In the genomic region with DNA sequence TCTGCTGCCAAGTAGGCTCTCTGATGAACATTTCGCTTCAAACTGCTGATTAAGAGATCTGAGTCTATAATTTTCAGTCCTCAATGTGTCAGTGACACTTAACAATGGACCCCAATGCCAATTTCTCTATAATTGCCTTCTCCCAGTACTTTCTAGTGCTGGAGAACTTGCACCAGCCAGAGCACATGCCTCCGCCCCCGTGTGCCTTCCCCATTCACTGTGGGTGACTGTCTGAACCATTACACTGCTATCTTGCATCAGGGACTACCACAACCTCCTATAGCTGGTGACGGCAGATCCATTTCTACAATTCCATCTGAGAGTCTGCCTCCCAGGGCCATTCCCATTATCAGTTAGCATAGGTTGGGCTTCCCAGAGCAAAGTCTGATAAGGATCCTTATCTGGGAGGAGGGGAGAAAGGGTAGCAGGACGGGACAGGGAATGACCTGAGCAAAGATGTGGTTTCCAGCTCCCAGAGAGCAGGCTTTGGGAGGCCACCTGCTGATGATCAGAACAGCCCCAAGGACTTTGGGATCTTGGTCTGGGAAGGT, we compare ENCODE assay signal across 1 cellular context.
TF ChIP-seq lines count a peak whose summit lies in the region.

No MANE protein-coding gene starts in this region.

TF ChIP-seq in HepG2, 621 proteins besides CTCF, POLR2A, EP300 and RAD21 (continued from another document):
- TF ChIP-seq, protein P1, sequence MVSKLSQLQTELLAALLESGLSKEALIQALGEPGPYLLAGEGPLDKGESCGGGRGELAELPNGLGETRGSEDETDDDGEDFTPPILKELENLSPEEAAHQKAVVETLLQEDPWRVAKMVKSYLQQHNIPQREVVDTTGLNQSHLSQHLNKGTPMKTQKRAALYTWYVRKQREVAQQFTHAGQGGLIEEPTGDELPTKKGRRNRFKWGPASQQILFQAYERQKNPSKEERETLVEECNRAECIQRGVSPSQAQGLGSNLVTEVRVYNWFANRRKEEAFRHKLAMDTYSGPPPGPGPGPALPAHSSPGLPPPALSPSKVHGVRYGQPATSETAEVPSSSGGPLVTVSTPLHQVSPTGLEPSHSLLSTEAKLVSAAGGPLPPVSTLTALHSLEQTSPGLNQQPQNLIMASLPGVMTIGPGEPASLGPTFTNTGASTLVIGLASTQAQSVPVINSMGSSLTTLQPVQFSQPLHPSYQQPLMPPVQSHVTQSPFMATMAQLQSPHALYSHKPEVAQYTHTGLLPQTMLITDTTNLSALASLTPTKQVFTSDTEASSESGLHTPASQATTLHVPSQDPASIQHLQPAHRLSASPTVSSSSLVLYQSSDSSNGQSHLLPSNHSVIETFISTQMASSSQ (IDR thresholded peaks at IDR 0.05; ENCODE audit: low read depth): no peak
- TF ChIP-seq, protein P1 (CRISPR knock-in tag; IDR thresholded peaks at IDR 0.05; ENCODE audit: borderline replicate concordance): peak; percentile 29; the same call in 1 of the 2 replicates
- no peak for TF ChIP-seq GLI4 (CRISPR knock-in tag; IDR thresholded peaks at IDR 0.05; ENCODE audit: borderline replicate concordance)
- no peak for TF ChIP-seq ZNF747 (CRISPR knock-in tag; IDR thresholded peaks at IDR 0.05; ENCODE audit: borderline replicate concordance)
- TF ChIP-seq, protein P2, sequence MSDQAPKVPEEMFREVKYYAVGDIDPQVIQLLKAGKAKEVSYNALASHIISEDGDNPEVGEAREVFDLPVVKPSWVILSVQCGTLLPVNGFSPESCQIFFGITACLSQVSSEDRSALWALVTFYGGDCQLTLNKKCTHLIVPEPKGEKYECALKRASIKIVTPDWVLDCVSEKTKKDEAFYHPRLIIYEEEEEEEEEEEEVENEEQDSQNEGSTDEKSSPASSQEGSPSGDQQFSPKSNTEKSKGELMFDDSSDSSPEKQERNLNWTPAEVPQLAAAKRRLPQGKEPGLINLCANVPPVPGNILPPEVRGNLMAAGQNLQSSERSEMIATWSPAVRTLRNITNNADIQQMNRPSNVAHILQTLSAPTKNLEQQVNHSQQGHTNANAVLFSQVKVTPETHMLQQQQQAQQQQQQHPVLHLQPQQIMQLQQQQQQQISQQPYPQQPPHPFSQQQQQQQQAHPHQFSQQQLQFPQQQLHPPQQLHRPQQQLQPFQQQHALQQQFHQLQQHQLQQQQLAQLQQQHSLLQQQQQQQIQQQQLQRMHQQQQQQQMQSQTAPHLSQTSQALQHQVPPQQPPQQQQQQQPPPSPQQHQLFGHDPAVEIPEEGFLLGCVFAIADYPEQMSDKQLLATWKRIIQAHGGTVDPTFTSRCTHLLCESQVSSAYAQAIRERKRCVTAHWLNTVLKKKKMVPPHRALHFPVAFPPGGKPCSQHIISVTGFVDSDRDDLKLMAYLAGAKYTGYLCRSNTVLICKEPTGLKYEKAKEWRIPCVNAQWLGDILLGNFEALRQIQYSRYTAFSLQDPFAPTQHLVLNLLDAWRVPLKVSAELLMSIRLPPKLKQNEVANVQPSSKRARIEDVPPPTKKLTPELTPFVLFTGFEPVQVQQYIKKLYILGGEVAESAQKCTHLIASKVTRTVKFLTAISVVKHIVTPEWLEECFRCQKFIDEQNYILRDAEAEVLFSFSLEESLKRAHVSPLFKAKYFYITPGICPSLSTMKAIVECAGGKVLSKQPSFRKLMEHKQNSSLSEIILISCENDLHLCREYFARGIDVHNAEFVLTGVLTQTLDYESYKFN (CRISPR knock-in tag; conservative IDR thresholded peaks at IDR 0.05): no peak
- TF ChIP-seq ZNF430 (CRISPR knock-in tag; IDR thresholded peaks at IDR 0.05): no peak
- TF ChIP-seq ZNF343 (CRISPR knock-in tag; IDR thresholded peaks at IDR 0.05): no peak
- no peak for TF ChIP-seq ZNF782 (CRISPR knock-in tag; IDR thresholded peaks at IDR 0.05; ENCODE audit: borderline replicate concordance)
- TF ChIP-seq, protein P3, sequence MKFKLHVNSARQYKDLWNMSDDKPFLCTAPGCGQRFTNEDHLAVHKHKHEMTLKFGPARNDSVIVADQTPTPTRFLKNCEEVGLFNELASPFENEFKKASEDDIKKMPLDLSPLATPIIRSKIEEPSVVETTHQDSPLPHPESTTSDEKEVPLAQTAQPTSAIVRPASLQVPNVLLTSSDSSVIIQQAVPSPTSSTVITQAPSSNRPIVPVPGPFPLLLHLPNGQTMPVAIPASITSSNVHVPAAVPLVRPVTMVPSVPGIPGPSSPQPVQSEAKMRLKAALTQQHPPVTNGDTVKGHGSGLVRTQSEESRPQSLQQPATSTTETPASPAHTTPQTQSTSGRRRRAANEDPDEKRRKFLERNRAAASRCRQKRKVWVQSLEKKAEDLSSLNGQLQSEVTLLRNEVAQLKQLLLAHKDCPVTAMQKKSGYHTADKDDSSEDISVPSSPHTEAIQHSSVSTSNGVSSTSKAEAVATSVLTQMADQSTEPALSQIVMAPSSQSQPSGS (CRISPR knock-in tag; IDR thresholded peaks at IDR 0.05): no peak
- TF ChIP-seq MYNN (CRISPR knock-in tag; IDR thresholded peaks at IDR 0.05; ENCODE audit: low read depth): no peak
- no peak for TF ChIP-seq ZNF225 (CRISPR knock-in tag; IDR thresholded peaks at IDR 0.05)
- no peak for TF ChIP-seq SP140L (CRISPR knock-in tag; IDR thresholded peaks at IDR 0.05; ENCODE audit: borderline replicate concordance)
- no peak for TF ChIP-seq SIX4 (CRISPR knock-in tag; IDR thresholded peaks at IDR 0.05)
- TF ChIP-seq, protein P4, sequence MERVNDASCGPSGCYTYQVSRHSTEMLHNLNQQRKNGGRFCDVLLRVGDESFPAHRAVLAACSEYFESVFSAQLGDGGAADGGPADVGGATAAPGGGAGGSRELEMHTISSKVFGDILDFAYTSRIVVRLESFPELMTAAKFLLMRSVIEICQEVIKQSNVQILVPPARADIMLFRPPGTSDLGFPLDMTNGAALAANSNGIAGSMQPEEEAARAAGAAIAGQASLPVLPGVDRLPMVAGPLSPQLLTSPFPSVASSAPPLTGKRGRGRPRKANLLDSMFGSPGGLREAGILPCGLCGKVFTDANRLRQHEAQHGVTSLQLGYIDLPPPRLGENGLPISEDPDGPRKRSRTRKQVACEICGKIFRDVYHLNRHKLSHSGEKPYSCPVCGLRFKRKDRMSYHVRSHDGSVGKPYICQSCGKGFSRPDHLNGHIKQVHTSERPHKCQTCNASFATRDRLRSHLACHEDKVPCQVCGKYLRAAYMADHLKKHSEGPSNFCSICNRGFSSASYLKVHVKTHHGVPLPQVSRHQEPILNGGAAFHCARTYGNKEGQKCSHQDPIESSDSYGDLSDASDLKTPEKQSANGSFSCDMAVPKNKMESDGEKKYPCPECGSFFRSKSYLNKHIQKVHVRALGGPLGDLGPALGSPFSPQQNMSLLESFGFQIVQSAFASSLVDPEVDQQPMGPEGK (CRISPR knock-in tag; IDR thresholded peaks at IDR 0.05): peak; percentile 16; the same call in 1 of the 2 replicates
- TF ChIP-seq HMGA1 (CRISPR knock-in tag; conservative IDR thresholded peaks at IDR 0.05): no peak
- TF ChIP-seq, protein P5, sequence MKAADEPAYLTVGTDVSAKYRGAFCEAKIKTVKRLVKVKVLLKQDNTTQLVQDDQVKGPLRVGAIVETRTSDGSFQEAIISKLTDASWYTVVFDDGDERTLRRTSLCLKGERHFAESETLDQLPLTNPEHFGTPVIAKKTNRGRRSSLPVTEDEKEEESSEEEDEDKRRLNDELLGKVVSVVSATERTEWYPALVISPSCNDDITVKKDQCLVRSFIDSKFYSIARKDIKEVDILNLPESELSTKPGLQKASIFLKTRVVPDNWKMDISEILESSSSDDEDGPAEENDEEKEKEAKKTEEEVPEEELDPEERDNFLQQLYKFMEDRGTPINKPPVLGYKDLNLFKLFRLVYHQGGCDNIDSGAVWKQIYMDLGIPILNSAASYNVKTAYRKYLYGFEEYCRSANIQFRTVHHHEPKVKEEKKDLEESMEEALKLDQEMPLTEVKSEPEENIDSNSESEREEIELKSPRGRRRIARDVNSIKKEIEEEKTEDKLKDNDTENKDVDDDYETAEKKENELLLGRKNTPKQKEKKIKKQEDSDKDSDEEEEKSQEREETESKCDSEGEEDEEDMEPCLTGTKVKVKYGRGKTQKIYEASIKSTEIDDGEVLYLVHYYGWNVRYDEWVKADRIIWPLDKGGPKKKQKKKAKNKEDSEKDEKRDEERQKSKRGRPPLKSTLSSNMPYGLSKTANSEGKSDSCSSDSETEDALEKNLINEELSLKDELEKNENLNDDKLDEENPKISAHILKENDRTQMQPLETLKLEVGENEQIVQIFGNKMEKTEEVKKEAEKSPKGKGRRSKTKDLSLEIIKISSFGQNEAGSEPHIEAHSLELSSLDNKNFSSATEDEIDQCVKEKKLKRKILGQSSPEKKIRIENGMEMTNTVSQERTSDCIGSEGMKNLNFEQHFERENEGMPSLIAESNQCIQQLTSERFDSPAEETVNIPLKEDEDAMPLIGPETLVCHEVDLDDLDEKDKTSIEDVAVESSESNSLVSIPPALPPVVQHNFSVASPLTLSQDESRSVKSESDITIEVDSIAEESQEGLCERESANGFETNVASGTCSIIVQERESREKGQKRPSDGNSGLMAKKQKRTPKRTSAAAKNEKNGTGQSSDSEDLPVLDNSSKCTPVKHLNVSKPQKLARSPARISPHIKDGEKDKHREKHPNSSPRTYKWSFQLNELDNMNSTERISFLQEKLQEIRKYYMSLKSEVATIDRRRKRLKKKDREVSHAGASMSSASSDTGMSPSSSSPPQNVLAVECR (CRISPR knock-in tag; IDR thresholded peaks at IDR 0.05; ENCODE audit: borderline replicate concordance): no peak
- TF ChIP-seq FOXA3 (CRISPR knock-in tag; IDR thresholded peaks at IDR 0.05): no peak
